In genomic region chr3:130950124-130950523, GRCh38 we compare ENCODE assay signal across 16 cellular contexts. TPM values are rescaled to one million over a fixed set of nuclear protein-coding genes. Genes with fewer than 3 reads are reported as not detected.
DNase-seq lines count a peak whose midpoint lies in the region; ATAC-seq and TF ChIP-seq lines count a peak whose summit lies in the region.
"Had no signal": no experiment of that assay in that cellular context is flagged by ENCODE, and none has a peak within 500 bp of the region (broad histone marks: within the 10 kb centered on the region; RNA-seq: fewer than 3 reads in every experiment).

No MANE protein-coding gene starts in this region.

- H3K4me1 ChIP-seq in mesenchymal stem cell (ENCODE audit: control insufficient read depth, insufficient read depth, low read depth, low read length): no peaks in the 10 kb centered on the region
- H3K4me1 ChIP-seq: psoas muscle, SJCRH30, uterus had no signal

- no peak overlapping the region for H2AFZ ChIP-seq in mesenchymal stem cell (ENCODE audit: low read depth, low read length)

- no peak overlapping the region for H3K27ac ChIP-seq in mesenchymal stem cell (ENCODE audit: low read length, poor library complexity, severe bottlenecking)
- H3K27ac ChIP-seq: foreskin keratinocyte, psoas muscle, SJCRH30, uterus had no signal

- ATAC-seq in GM18861 (IDR thresholded peaks at IDR 0.05; ENCODE audit: unreplicated experiment) (peak; percentile 76), GM21619 (IDR thresholded peaks at IDR 0.05; ENCODE audit: unreplicated experiment) (peak; percentile 80), HG03457 (IDR thresholded peaks at IDR 0.05; ENCODE audit: unreplicated experiment) (peak; percentile 61), natural killer cell (no peak)
- ATAC-seq: psoas muscle had no signal

- no peak overlapping the region for H2BK120ac ChIP-seq in mesenchymal stem cell (ENCODE audit: low read depth, low read length)

- peak overlapping the region; percentile 3 to 10 for H3K27ac Mint-ChIP-seq in natural killer cell
- H3K27ac Mint-ChIP-seq: activated T-helper 2 cell treated with anti-CD3 and anti-CD28 coated beads, Interferon-gamma antibody, Interleukin-2, Interleukin-4, amounts not matched to agents 10 μg/mL and 5 μg/mL and 100 μg/mL, durations not matched to agents 14 hours and 24 hours and 36 hours had no signal

- no peak overlapping the region for H3K14ac ChIP-seq in mesenchymal stem cell (ENCODE audit: low read length in 2 of 2)

- no peaks in the 10 kb centered on the region for H3K27me3 ChIP-seq in mesenchymal stem cell (ENCODE audit: control insufficient read depth in 1 of 2, insufficient read depth in 1 of 2, low read length in 2 of 2)
- H3K27me3 ChIP-seq: foreskin keratinocyte, SJCRH30, uterus had no signal

- DNase-seq in natural killer cell: no peak
- DNase-seq in SW 1271 (lab: John Stamatoyannopoulos, UW): no peak
- DNase-seq in nucleus accumbens (lab: John Stamatoyannopoulos, UW): no peak
- DNase-seq in GM19238 (ENCODE audit: insufficient read length, low spot score): no peak
- DNase-seq in mesenchymal stem cell: no peak
- DNase-seq: activated CD4-positive, alpha-beta T cell treated with anti-CD3 and anti-CD28 coated beads, Interleukin-2, amount 50 U/mL, for 48 hours; foreskin keratinocyte; NCI-H2081; NCI-H526 treated with DMSO at 0.1 percent for 48 hours; psoas muscle; SJCRH30; uterus had no signal

- H3K23ac ChIP-seq in mesenchymal stem cell (ENCODE audit: low read length in 2 of 2): no peak overlapping the region

- H3K4me3 Mint-ChIP-seq in natural killer cell: no peak overlapping the region

- H2BK5ac ChIP-seq in mesenchymal stem cell (ENCODE audit: low read depth, low read length, poor library complexity, severe bottlenecking): no peak overlapping the region

- no peaks in the 10 kb centered on the region for H3K9me3 ChIP-seq in mesenchymal stem cell (ENCODE audit: control insufficient read depth, low read length)
- H3K9me3 ChIP-seq: psoas muscle, SJCRH30, uterus had no signal

- H3K4me3 ChIP-seq in mesenchymal stem cell (ENCODE audit: insufficient read depth in 1 of 2, low read depth in 1 of 2, low read length in 2 of 2): no peak overlapping the region
- H3K4me3 ChIP-seq: psoas muscle, SJCRH30, uterus had no signal

- no peaks in the 10 kb centered on the region for H3K27me3 Mint-ChIP-seq in natural killer cell (ENCODE audit: low read depth in 2 of 2)

- H4K91ac ChIP-seq in mesenchymal stem cell (ENCODE audit: low read length): no peak overlapping the region

- H4K8ac ChIP-seq in mesenchymal stem cell (ENCODE audit: low read length): no peak overlapping the region

- no peaks in the 10 kb centered on the region for H3K9me3 Mint-ChIP-seq in natural killer cell

- H3K18ac ChIP-seq in mesenchymal stem cell (ENCODE audit: low read depth in 1 of 2, low read length in 2 of 2): no peak overlapping the region

- intact Hi-C loops in natural killer cell (cut with micrococcal nuclease): no loop called here

- WGBS in mesenchymal stem cell: no CpG with 5 or more reads among the region's 2 CpGs

- H2BK15ac ChIP-seq in mesenchymal stem cell (ENCODE audit: low read depth, poor library complexity, severe bottlenecking): no peak overlapping the region

- no peak overlapping the region for H3K4me2 ChIP-seq in mesenchymal stem cell (ENCODE audit: low read length, poor library complexity, severe bottlenecking)

- peaks cover 0 to 19% of the 10 kb centered on the region in 2 donors for H3K4me1 Mint-ChIP-seq in natural killer cell

- no peak overlapping the region for H2AK5ac ChIP-seq in mesenchymal stem cell (ENCODE audit: low read length, severe bottlenecking)

- H3K79me1 ChIP-seq in mesenchymal stem cell (replicated peaks; ENCODE audit: low read length, poor library complexity, severe bottlenecking): peaks cover 9% of the 10 kb centered on the region

- no peak overlapping the region for H2BK12ac ChIP-seq in mesenchymal stem cell (ENCODE audit: low read length in 2 of 2)

- peaks cover 8 to 74% of the 10 kb centered on the region in 2 experiments for H3K36me3 ChIP-seq in mesenchymal stem cell (ENCODE audit: control insufficient read depth in 1 of 2, insufficient read depth in 2 of 2, low read depth in 1 of 2, low read length in 2 of 2)
- H3K36me3 ChIP-seq: uterus had no signal

- H3K36me3 Mint-ChIP-seq in natural killer cell: peaks cover 31% of the 10 kb centered on the region

- no peak overlapping the region for H3K9ac ChIP-seq in mesenchymal stem cell (ENCODE audit: low read length)

- no peak overlapping the region for H3K4ac ChIP-seq in mesenchymal stem cell (ENCODE audit: low read depth in 1 of 2, low read length in 2 of 2)

- TF ChIP-seq CTCF in natural killer cell (IDR thresholded peaks at IDR 0.05): no peak

RNA-seq across cellular contexts. Expression of gene ATP2C1, which starts 56.2 kb away (rescaled TPM):
- total RNA-seq in natural killer cell: 10 to 100 TPM; 58.8 to 72.9 (median 60.6) TPM
- 55.3 TPM for polyA plus RNA-seq in mesenchymal stem cell (2013, experiment 1 of 2)
- polyA plus RNA-seq in mesenchymal stem cell (2013, experiment 2 of 2): 55.5 TPM

Comparison
In these comparisons a context has a peak if more than half of its experiments do, and no peak if none do; other contexts are left out.
1. ATAC-seq: peak in GM18861 (single experiment), GM21619 (single experiment) and HG03457 (single experiment); none in natural killer cell (0 of 3).